ENCODE assay signal across 20 cellular contexts in genomic region chr7:35513828-35514227, GRCh38.
"Had no signal": no experiment of that assay in that cellular context is flagged by ENCODE, and none has a peak within 500 bp of the region (broad histone marks: within the 10 kb centered on the region; RNA-seq: fewer than 3 reads in every experiment).

No MANE protein-coding gene starts in this region.

- ATAC-seq: activated CD4-positive, CD25-positive, alpha-beta regulatory T cell treated with anti-CD3 and anti-CD28 coated beads, Interleukin-2, amount 50 U/mL, for 24 hours; gastrocnemius medialis; left colon; lower lobe of right lung had no signal

- H3K4me3 ChIP-seq: esophagus squamous epithelium, gastrocnemius medialis, lower lobe of right lung, skin epidermis, tibial nerve had no signal

- H3K9me3 Mint-ChIP-seq: activated naive CD8-positive, alpha-beta T cell treated with anti-CD3 and anti-CD28 coated beads, Interleukin-2, amount 10 ng/mL, durations not matched to agents 7 days and 5 days; activated T-helper 1 cell treated with anti-CD3 and anti-CD28 coated beads, Interleukin-12 subunit alpha, Interleukin-12 subunit beta, Interleukin-2, Interleukin-4 antibody, amounts not matched to agents 30 ng/mL and 10 ng/mL and 1 ng/mL, durations not matched to agents 14 hours and 24 hours and 36 hours; nephron progenitor cell had no signal

- H3K4me1 ChIP-seq: esophagus squamous epithelium, gastrocnemius medialis, lower lobe of right lung had no signal

- H3K9me3 ChIP-seq: esophagus squamous epithelium, gastrocnemius medialis, lower lobe of right lung, tibial nerve had no signal

- H3K27ac ChIP-seq: esophagus squamous epithelium, gastrocnemius medialis, lower lobe of right lung, skin epidermis, tibial nerve had no signal

- H3K4me3 Mint-ChIP-seq: activated naive CD8-positive, alpha-beta T cell treated with anti-CD3 and anti-CD28 coated beads, Interleukin-2, amount 10 ng/mL, durations not matched to agents 7 days and 5 days; activated T-helper 1 cell treated with anti-CD3 and anti-CD28 coated beads, Interleukin-12 subunit alpha, Interleukin-12 subunit beta, Interleukin-2, Interleukin-4 antibody, amounts not matched to agents 30 ng/mL and 10 ng/mL and 1 ng/mL, durations not matched to agents 14 hours and 24 hours and 36 hours; nephron progenitor cell had no signal

- DNase-seq: activated naive CD4-positive, alpha-beta T cell; activated naive CD8-positive, alpha-beta T cell treated with anti-CD3 and anti-CD28 coated beads, Interleukin-2, amount 10 ng/mL, durations not matched to agents 7 days and 5 days; anterior cingulate cortex; cerebellar nuclear complex; effector CD8-positive, alpha-beta T cell; esophagus squamous epithelium; gastrocnemius medialis; left colon; lower lobe of right lung; nephron progenitor cell; occipital lobe; stimulated activated CD4-positive, alpha-beta T cell treated with anti-CD3 and anti-CD28 coated beads, Interleukin-15, amount 100 ng/mL, for 24 hours; stimulated activated CD4-positive, alpha-beta T cell treated with anti-CD3 and anti-CD28 coated beads, Interleukin-4, amount 100 ng/mL, for 1 hour; stimulated activated naive CD4-positive, alpha-beta T cell treated with Interleukin-2 at 50 U/mL for 16 hours; substantia nigra; T-helper 9 cell had no signal

- H3K36me3 ChIP-seq: esophagus squamous epithelium, gastrocnemius medialis, lower lobe of right lung, tibial nerve had no signal

- H3K4me1 Mint-ChIP-seq: activated naive CD8-positive, alpha-beta T cell treated with anti-CD3 and anti-CD28 coated beads, Interleukin-2, amount 10 ng/mL, durations not matched to agents 7 days and 5 days; nephron progenitor cell had no signal

- H3K36me3 Mint-ChIP-seq: activated naive CD8-positive, alpha-beta T cell treated with anti-CD3 and anti-CD28 coated beads, Interleukin-2, amount 10 ng/mL, durations not matched to agents 7 days and 5 days had no signal

- H3K27ac Mint-ChIP-seq: activated naive CD8-positive, alpha-beta T cell treated with anti-CD3 and anti-CD28 coated beads, Interleukin-2, amount 10 ng/mL, durations not matched to agents 7 days and 5 days; activated T-helper 1 cell treated with anti-CD3 and anti-CD28 coated beads, Interleukin-12 subunit alpha, Interleukin-12 subunit beta, Interleukin-2, Interleukin-4 antibody, amounts not matched to agents 30 ng/mL and 10 ng/mL and 1 ng/mL, durations not matched to agents 14 hours and 24 hours and 36 hours; nephron progenitor cell had no signal

- H3K27me3 ChIP-seq: gastrocnemius medialis, tibial nerve had no signal
